Comparison of ENCODE assay signal across 8 cellular contexts in the genomic region with DNA sequence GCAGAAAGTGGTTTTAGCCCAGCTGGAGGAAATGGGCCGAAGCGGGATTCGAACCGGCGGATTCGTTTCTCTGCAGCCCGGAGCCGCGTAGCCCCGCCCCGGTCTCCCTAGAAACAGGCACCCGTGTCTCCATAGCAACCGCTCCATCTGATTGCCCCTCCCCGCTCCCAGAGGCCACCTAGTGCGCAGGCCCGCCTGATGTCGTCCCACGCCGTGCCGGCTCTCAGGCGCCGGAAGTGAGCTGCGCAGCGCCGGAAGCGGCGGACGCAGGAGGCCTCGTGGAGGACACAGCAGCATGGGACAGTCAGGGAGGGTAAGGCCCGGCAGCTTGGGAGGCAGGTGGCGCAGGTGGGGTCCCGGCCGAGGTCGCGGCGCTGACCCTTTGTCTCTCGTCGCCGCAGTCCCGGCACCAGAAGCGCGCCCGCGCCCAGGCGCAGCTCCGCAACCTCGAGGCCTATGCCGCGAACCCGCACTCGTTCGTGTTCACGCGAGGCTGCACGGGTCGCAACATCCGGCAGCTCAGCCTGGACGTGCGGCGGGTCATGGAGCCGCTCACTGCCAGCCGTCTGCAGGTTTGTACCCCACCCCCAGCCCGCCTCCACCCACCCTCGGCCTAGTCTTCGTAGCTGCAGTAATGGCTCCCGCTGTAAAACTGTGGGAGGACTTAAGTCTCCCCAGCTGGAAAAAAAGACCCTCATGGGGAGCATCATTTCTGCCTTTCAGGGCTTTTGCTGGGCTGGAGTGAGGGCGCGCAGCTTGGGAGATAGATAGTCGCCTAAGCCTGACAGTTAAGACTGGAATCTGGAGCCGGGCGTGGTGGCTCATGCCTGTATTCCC. TPM values are rescaled to one million over a fixed set of nuclear protein-coding genes. Genes with fewer than 3 reads are reported as not detected.
DNase-seq lines count a peak whose midpoint lies in the region; ATAC-seq, FAIRE-seq and TF ChIP-seq lines count a peak whose summit lies in the region.

TSS of gene PPAN (plus strand) at position 263 of the 837 bp plus-strand sequence. CDS start at position 296, 33 bp downstream.

- peak; percentile 97 for DNase-seq in ACHN
- DNase-seq in NCI-H226 = peak; percentile 95
- DNase-seq in mammary epithelial cell = peak; percentile 96
- DNase-seq in iPS-NIHi11 (ENCODE audit: low spot score) = peak; percentile 99
- peak; percentile 98 for DNase-seq in small intestine

- peak within 1 kb of the TSS; percentile 73 for H3K27ac ChIP-seq in mammary epithelial cell (ENCODE audit: insufficient read depth, low read depth, low read length)
- peak within 1 kb of the TSS; percentile 71 to 83 for H3K27ac ChIP-seq in small intestine (ENCODE audit: low read depth in 1 of 2, low read length in 1 of 2)

- ATAC-seq in GM18909 (IDR thresholded peaks at IDR 0.05; ENCODE audit: poor library complexity, unreplicated experiment) (peak; percentile 55), HG03175 (IDR thresholded peaks at IDR 0.05; ENCODE audit: unreplicated experiment) (peak; percentile 49)

- intact Hi-C loops in mammary epithelial cell (cut with micrococcal nuclease) = loop anchor here (10.0 kb wide), 1 partner anchor 278 kb away; the partner anchor contains the start of gene TYK2

- H4K20me1 ChIP-seq in mammary epithelial cell (ENCODE audit: insufficient read depth, low read length) = no peaks in the 10 kb centered on the region

- BruUV-seq in mammary epithelial cell (replicated peaks; lab: Mats Ljungman, UMichigan) = no TSS peak

- peaks cover 47% of the 10 kb centered on the region for H3K79me2 ChIP-seq in mammary epithelial cell (ENCODE audit: insufficient read depth, low read length)

- H3K9ac ChIP-seq in mammary epithelial cell (ENCODE audit: insufficient read depth, low read length) = peak within 1 kb of the TSS; percentile 80

- H2AFZ ChIP-seq in mammary epithelial cell (ENCODE audit: low read depth, low read length) = peak within 1 kb of the TSS; percentile 78

- no peaks in the 10 kb centered on the region for H3K27me3 ChIP-seq in mammary epithelial cell (ENCODE audit: insufficient read depth, low read length)
- H3K27me3 ChIP-seq in small intestine (ENCODE audit: control insufficient read depth in 2 of 2, insufficient read depth in 2 of 2, low read length in 2 of 2) = no peaks in the 10 kb centered on the region

- no peak for TF ChIP-seq CTCF in WI38 (IDR thresholded peaks at IDR 0.05; ENCODE audit: low read depth, low read length)
- no peak for TF ChIP-seq CTCF in mammary epithelial cell (conservative IDR thresholded peaks at IDR 0.05 in 1 of 2, IDR thresholded peaks at IDR 0.05 in 1 of 2; ENCODE audit: extremely low read depth in 1 of 2, insufficient read depth in 1 of 2, low read depth in 1 of 2, low read length in 2 of 2)

- H3K4me3 ChIP-seq in WI38 (ENCODE audit: low read depth, low read length) (peak within 1 kb of the TSS; percentile 81), mammary epithelial cell (replicated peaks in 1 of 3; ENCODE audit: insufficient read depth in 1 of 3, low read depth in 2 of 3, low read length in 3 of 3) (peak within 1 kb of the TSS; percentile 87 to 97 (median 88)), small intestine (ENCODE audit: low read depth in 1 of 2, low read length in 2 of 2) (peak within 1 kb of the TSS; percentile 60 to 83)

- H3K9me3 ChIP-seq in mammary epithelial cell (replicated peaks; ENCODE audit: insufficient read depth, low read length) (no peaks in the 10 kb centered on the region), small intestine (ENCODE audit: control insufficient read depth, low read depth) (no peaks in the 10 kb centered on the region)

- CTCF ChIA-PET in mammary epithelial cell (lab: Charles Lee; ENCODE audit: low non-redundant PET) = interaction anchor here (0.8 kb wide), 1 partner anchor 10 kb away, joined by 4 read pairs; no protein-coding TSS in a partner anchor

- peaks cover 19% of the 10 kb centered on the region for H3K36me3 ChIP-seq in mammary epithelial cell (ENCODE audit: insufficient read depth, low read length)
- peaks cover 4 to 13% of the 10 kb centered on the region in 2 donors for H3K36me3 ChIP-seq in small intestine (ENCODE audit: control insufficient read depth in 2 of 2, insufficient read depth in 2 of 2, low read length in 2 of 2)

- WGBS in mammary epithelial cell (ENCODE audit: low coverage, missing lambda C conversion rate) = 3% methylated on average over 37 of the region's 71 CpGs
- 0 to 1% (median 1%) methylated on average over 68 to 71 of the region's 71 CpGs for WGBS in small intestine, 3 donors

- H3K4me1 ChIP-seq in mammary epithelial cell (ENCODE audit: insufficient read depth, low read length) (peaks cover 14% of the 10 kb centered on the region), small intestine (ENCODE audit: control insufficient read depth in 2 of 2, insufficient read depth in 1 of 2, low read depth in 1 of 2, low read length in 1 of 2) (peaks cover 3 to 4% of the 10 kb centered on the region in 2 donors)

- peak within 1 kb of the TSS; percentile 94 for H3K4me2 ChIP-seq in mammary epithelial cell (ENCODE audit: insufficient read depth, low read depth, low read length)

- no peak for FAIRE-seq in small intestine (lab: Jason Lieb, UNC)

- in situ Hi-C loops in ACHN (cut with HindIII; ENCODE audit: low pct_ligation_motif_present, low pct_unique_long_range_greater_than_20kb, low sequenced_read_pairs) = no loop called here
- in situ Hi-C loops in mammary epithelial cell (cut with MboI; ENCODE audit: low sequenced_read_pairs in 2 of 2) = no loop called here

- dilution Hi-C loops in mammary epithelial cell (cut with HindIII; ENCODE audit: low sequenced_read_pairs) = no loop called here

RNA-seq across cellular contexts. Expression of gene PPAN, which starts in this region (rescaled TPM):
- total RNA-seq in mammary epithelial cell = 10 to 100 TPM; 26.8 to 72.6 TPM
- 40.6 TPM for polyA plus RNA-seq in mammary epithelial cell
- polyA minus RNA-seq in mammary epithelial cell = 97.0 TPM
- 10 to 100 TPM; 26.2 to 48.3 (median 37.3) TPM for polyA plus RNA-seq in small intestine

Comparison
In these comparisons a context has a peak if more than half of its experiments do, and no peak if none do; other contexts are left out.
1. Peak in every context shown above with its lines: DNase-seq, ATAC-seq, H3K4me3 ChIP-seq and H3K27ac ChIP-seq.